Comparison of ENCODE assay signal across 7 cellular contexts in the genomic region with DNA sequence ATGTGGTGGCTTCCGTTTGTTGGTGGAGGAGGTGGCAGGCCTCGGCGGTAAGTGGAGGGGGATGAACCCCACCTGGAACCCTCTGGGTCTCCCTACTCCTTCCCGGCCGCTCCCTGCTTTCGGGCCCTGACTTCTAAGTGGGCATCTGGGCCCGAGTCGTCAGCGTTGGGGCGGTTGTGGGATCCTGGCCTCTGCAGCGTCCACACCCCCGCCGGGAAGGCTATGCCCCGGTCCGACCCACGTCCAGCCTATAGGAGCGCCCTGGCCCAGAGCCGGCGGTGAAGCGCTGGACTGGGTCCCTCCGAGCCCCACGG.
DNase-seq lines count a peak whose midpoint lies in the region; ATAC-seq and TF ChIP-seq lines count a peak whose summit lies in the region.
"Not testable (repeated sequence)": the region's sequence is repeated elsewhere in the genome, so short reads cannot be mapped to it uniquely, and the experiment has no call there.

No MANE protein-coding gene starts in this region.

- not testable (repeated sequence) for H3K27me3 ChIP-seq in BE2C; PC-3 (ENCODE audit: low read length); upper lobe of left lung

- H3K36me3 ChIP-seq in BE2C; PC-3 (ENCODE audit: low read depth, low read length); mucosa of descending colon (ENCODE audit: low read depth); upper lobe of left lung: not testable (repeated sequence)

- H3K27ac ChIP-seq in PC-3 (ENCODE audit: low read length); upper lobe of left lung: not testable (repeated sequence)

- H3K9ac ChIP-seq in PC-3 (ENCODE audit: low read length) = not testable (repeated sequence)

- CTCF ChIA-PET in PC-3 (lab: Charles Lee) = not testable (repeated sequence)

- H4K20me1 ChIP-seq in PC-3 (ENCODE audit: low read length) = not testable (repeated sequence)

- TF ChIP-seq POLR2A in upper lobe of left lung (IDR thresholded peaks at IDR 0.05) = not testable (repeated sequence)

- not testable (repeated sequence) for H3K4me2 ChIP-seq in PC-3 (ENCODE audit: low read length)

- not testable (repeated sequence) for H2AFZ ChIP-seq in PC-3 (ENCODE audit: low read length)

- not testable (repeated sequence) for H3K9me2 ChIP-seq in PC-3 (replicated peaks; ENCODE audit: low read length)

- intact Hi-C loops in PC-3 (cut with micrococcal nuclease); Right ventricle myocardium superior (cut with DNase I); mucosa of descending colon (cut with DNase I, micrococcal nuclease): not testable (repeated sequence)

- WGBS in upper lobe of left lung, 2 donors = no CpG with 5 or more reads among the region's 22 CpGs

- H3K9me3 ChIP-seq in BE2C; PC-3 (ENCODE audit: low read length): not testable (repeated sequence)
- peaks cover 38% of the 10 kb centered on the region for H3K9me3 ChIP-seq in mucosa of descending colon
- peaks cover 0 to 12% (median 0%) of the 10 kb centered on the region in 4 donors for H3K9me3 ChIP-seq in upper lobe of left lung

- not testable (repeated sequence) for H3K4me1 ChIP-seq in BE2C; PC-3 (ENCODE audit: insufficient read depth, low read length); mucosa of descending colon (ENCODE audit: low read depth); upper lobe of left lung

- TF ChIP-seq CTCF in BE2C (IDR thresholded peaks at IDR 0.05; ENCODE audit: low read depth, low read length); PC-3 (conservative IDR thresholded peaks at IDR 0.05; ENCODE audit: low read depth, low read length); mucosa of descending colon (IDR thresholded peaks at IDR 0.05); upper lobe of left lung (IDR thresholded peaks at IDR 0.05): not testable (repeated sequence)

- H3F3A ChIP-seq in PC-3 (ENCODE audit: low read length, unreplicated experiment) = not testable (repeated sequence)

- not testable (repeated sequence) for TF ChIP-seq EP300 in upper lobe of left lung (IDR thresholded peaks at IDR 0.05)

- POLR2A ChIA-PET in PC-3 (lab: Charles Lee; ENCODE audit: unreplicated experiment) = not testable (repeated sequence)

- ATAC-seq in PC-3 (peak; percentile 67), mucosa of descending colon (peak; percentile 9), upper lobe of left lung (ENCODE audit: low FRiP score in 2 of 2) (peak; percentile 18 to 56)
- ATAC-seq in Right ventricle myocardium superior (ENCODE audit: poor library complexity) = not testable (repeated sequence)

- DNase-seq in BE2C = peak; percentile 8
- peak in 2 of 3 experiments; percentile 20 to 27 for DNase-seq in NCI-H1417 (lab: John Stamatoyannopoulos, UW)
- not testable (repeated sequence) for DNase-seq in PC-3
- peak; percentile 6 for DNase-seq in activated gamma-delta T cell (lab: John Stamatoyannopoulos, UW)
- DNase-seq in Right ventricle myocardium superior = peak; percentile 46
- peak in 1 of 3 donors; percentile 50 for DNase-seq in mucosa of descending colon
- DNase-seq in upper lobe of left lung = peak in 1 of 2 donors; percentile 44

- H3K4me3 ChIP-seq in BE2C (ENCODE audit: low read depth, low read length); PC-3 (ENCODE audit: low read length); mucosa of descending colon; upper lobe of left lung: not testable (repeated sequence)

- not testable (repeated sequence) for H3K79me2 ChIP-seq in PC-3 (ENCODE audit: low read length)

- BruUV-seq in PC-3 (replicated peaks; lab: Mats Ljungman, UMichigan) = TSS peak; percentile 99
